21 cellular contexts compared by ENCODE assay signal in the genomic region with DNA sequence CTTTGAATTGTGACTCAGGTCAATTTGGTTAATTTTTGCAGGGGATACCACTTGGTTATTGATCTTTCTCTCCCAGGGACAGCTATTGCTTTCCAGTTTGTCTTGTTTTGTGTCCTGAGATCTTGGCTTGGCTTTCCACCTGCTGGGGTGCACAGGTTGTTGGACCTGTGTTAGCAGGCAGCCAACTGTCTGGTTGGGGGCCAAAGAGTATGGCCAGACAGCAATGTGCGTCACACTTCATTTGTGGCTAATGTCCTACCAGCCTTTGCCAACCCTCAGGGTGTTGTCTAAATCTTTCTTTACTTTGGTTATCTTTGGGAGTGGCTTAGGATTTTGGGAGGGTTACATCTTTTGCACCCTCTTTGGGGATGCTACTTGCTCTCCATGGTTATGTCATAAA.
"Had no signal": no experiment of that assay in that cellular context is flagged by ENCODE, and none has a peak within 500 bp of the region (broad histone marks: within the 10 kb centered on the region; RNA-seq: fewer than 3 reads in every experiment).

No MANE protein-coding gene starts in this region.

- H3K4me3 Mint-ChIP-seq: naive thymus-derived CD4-positive, alpha-beta T cell; natural killer cell treated with Interleukin-12 subunit alpha and Interleukin-12 subunit beta and Interleukin-15 and Interleukin-18, amount 100 ng/mL, for 72 hours; stimulated activated effector memory CD8-positive, alpha-beta T cell treated with anti-CD3 and anti-CD28 coated beads, Interleukin-12 subunit alpha, Interleukin-12 subunit beta, amount 100 ng/mL, for 72 hours; stimulated activated naive CD8-positive, alpha-beta T cell treated with anti-CD3 and anti-CD28 coated beads, Interleukin-15, Interleukin-2, amounts not matched to agents 100 ng/mL and 50 ng/mL, for 24 hours had no signal

- ATAC-seq: mucosa of descending colon; naive thymus-derived CD4-positive, alpha-beta T cell; natural killer cell treated with Interleukin-12 subunit alpha and Interleukin-12 subunit beta and Interleukin-15 and Interleukin-18, amount 100 ng/mL, for 72 hours; right cardiac atrium; sciatic nerve; stimulated activated effector memory CD8-positive, alpha-beta T cell treated with anti-CD3 and anti-CD28 coated beads, Interleukin-12 subunit alpha, Interleukin-12 subunit beta, amount 100 ng/mL, for 72 hours had no signal

- H3K27me3 Mint-ChIP-seq: naive thymus-derived CD4-positive, alpha-beta T cell had no signal

- H3K36me3 Mint-ChIP-seq: natural killer cell treated with Interleukin-12 subunit alpha and Interleukin-12 subunit beta and Interleukin-15 and Interleukin-18, amount 100 ng/mL, for 72 hours; stimulated activated effector memory CD8-positive, alpha-beta T cell treated with anti-CD3 and anti-CD28 coated beads, Interleukin-12 subunit alpha, Interleukin-12 subunit beta, amount 100 ng/mL, for 72 hours had no signal

- DNase-seq: islet precursor cell; left ventricle myocardium inferior; mesendoderm; midbrain; mucosa of descending colon; naive thymus-derived CD4-positive, alpha-beta T cell; nucleus accumbens; posterior cingulate gyrus; retina; right cardiac atrium; stimulated activated CD4-positive, alpha-beta T cell treated with anti-CD3 and anti-CD28 coated beads, Interleukin-12 subunit alpha, Interleukin-12 subunit beta, amount 100 ng/mL, for 4 hours; stimulated activated CD4-positive, alpha-beta T cell treated with anti-CD3 and anti-CD28 coated beads, Interleukin-15, amount 100 ng/mL, for 24 hours; stimulated activated CD4-positive, alpha-beta T cell treated with anti-CD3 and anti-CD28 coated beads, Interleukin-2, amount 100 ng/mL, for 24 hours; stimulated activated CD4-positive, alpha-beta T cell treated with anti-CD3 and anti-CD28 coated beads, Interleukin-4, amount 100 ng/mL, for 1 hour; stimulated activated naive CD4-positive, alpha-beta T cell; tibial artery; upper lobe of left lung had no signal

- H3K27ac Mint-ChIP-seq: naive thymus-derived CD4-positive, alpha-beta T cell; natural killer cell treated with Interleukin-12 subunit alpha and Interleukin-12 subunit beta and Interleukin-15 and Interleukin-18, amount 100 ng/mL, for 72 hours; stimulated activated effector memory CD8-positive, alpha-beta T cell treated with anti-CD3 and anti-CD28 coated beads, Interleukin-12 subunit alpha, Interleukin-12 subunit beta, amount 100 ng/mL, for 72 hours; stimulated activated naive CD8-positive, alpha-beta T cell treated with anti-CD3 and anti-CD28 coated beads, Interleukin-15, Interleukin-2, amounts not matched to agents 100 ng/mL and 50 ng/mL, for 24 hours had no signal

- H3K4me1 Mint-ChIP-seq: stimulated activated effector memory CD8-positive, alpha-beta T cell treated with anti-CD3 and anti-CD28 coated beads, Interleukin-12 subunit alpha, Interleukin-12 subunit beta, amount 100 ng/mL, for 72 hours had no signal
